3 cellular contexts compared by ENCODE assay signal in the genomic region with DNA sequence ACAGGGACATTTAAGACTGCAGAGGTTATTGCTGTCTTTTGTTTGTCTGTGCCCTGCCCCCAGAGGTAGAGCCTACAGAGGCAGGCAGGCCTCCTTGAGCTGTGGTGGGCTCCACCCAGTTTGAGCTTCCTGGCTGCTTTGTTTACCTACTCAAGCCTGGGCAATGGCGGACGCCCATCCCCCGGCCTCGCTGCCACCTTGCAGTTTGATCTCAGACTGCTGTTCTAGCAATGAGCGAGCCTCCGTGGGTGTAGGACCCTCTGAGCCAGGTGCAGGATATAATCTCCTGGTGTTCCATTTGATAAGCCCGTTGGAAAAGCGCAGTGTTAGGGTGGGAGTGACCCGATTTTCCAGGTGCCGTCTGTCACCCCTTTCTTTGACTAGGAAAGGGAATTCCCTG. TPM values are rescaled to one million over a fixed set of nuclear protein-coding genes. Genes with fewer than 3 reads are reported as not detected.
"Had no signal": no experiment of that assay in that cellular context is flagged by ENCODE, and none has a peak within 500 bp of the region (broad histone marks: within the 10 kb centered on the region; RNA-seq: fewer than 3 reads in every experiment).

No MANE protein-coding gene starts in this region.

RNA-seq across cellular contexts. Expression of a gene that starts 34.0 kb away (rescaled TPM):
- total RNA-seq: activated CD4-positive, alpha-beta T cell treated with anti-CD3 and anti-CD28 coated beads, Interleukin-2, amount 10 ng/mL, durations not matched to agents 24 days and 14 days; T-helper 1 cell treated with Interleukin-12 subunit alpha and Interleukin-12 subunit beta and Interleukin-4 antibody, amounts not matched to agents 30 ng/mL and 1 ng/mL, for 36 hours; T-helper 2 cell treated with Interferon-gamma antibody and Interleukin-4, amounts not matched to agents 100 ng/mL and 5 ng/mL, for 36 hours had no signal
